9 cellular contexts compared by ENCODE assay signal in the genomic region with DNA sequence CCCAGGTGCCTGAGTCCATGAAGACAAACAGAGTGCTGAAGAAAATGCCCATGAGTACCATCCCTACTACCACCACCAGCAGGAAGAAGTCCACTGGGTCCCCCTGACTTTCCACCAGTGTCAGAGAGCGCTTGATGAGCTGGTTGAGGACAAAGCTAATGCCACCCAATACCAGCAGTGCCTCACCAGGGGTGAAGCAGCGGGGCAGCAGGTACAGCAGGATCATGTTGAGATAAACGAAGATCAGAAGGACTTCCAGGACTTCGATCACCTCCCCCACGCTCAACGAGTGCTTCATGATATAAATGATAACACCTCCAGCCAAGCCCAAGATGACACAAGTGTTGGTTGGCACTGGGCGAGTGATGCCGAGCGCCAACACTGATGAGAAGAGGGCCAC. TPM values are rescaled to one million over a fixed set of nuclear protein-coding genes. Genes with fewer than 3 reads are reported as not detected.
DNase-seq lines count a peak whose midpoint lies in the region; ATAC-seq and TF ChIP-seq lines count a peak whose summit lies in the region.
"Had no signal": no experiment of that assay in that cellular context is flagged by ENCODE, and none has a peak within 500 bp of the region (broad histone marks: within the 10 kb centered on the region; RNA-seq: fewer than 3 reads in every experiment).

No MANE protein-coding gene starts in this region.

- H4K20me1 ChIP-seq in BLaER1 treated with 17β-estradiol and CSF1 and Interleukin-3, amounts not matched to agents 10 nM and 100 nM: peaks cover 0 to 25% (median 0%) of the 10 kb centered on the region in 11 experiments; a peak in 6 of 22 replicates
- H4K20me1 ChIP-seq in neural cell (ENCODE audit: insufficient read depth): no peaks in the 10 kb centered on the region

- H3K9ac ChIP-seq in BLaER1 treated with 17β-estradiol and CSF1 and Interleukin-3, amounts not matched to agents 10 nM and 100 nM: peak overlapping the region; percentile 83 to 99 (median 93)
- peak overlapping the region; percentile 88 for H3K9ac ChIP-seq in neural cell (ENCODE audit: low read length)

- H3K4me3 ChIP-seq in BLaER1 treated with 17β-estradiol and CSF1 and Interleukin-3, amounts not matched to agents 10 nM and 100 nM: peak overlapping the region; percentile 71 to 96 (median 89)
- H3K4me3 ChIP-seq in NB4 (ENCODE audit: low read depth, low read length) (peak overlapping the region; percentile 68), neural cell (ENCODE audit: low read length) (peak overlapping the region; percentile 95)
- peak overlapping the region; percentile 85 for H3K4me3 ChIP-seq in effector memory CD4-positive, alpha-beta T cell (ENCODE audit: insufficient read depth, low read depth, low read length, poor library complexity, severe bottlenecking)

- TF ChIP-seq RAD21 in neural cell (conservative IDR thresholded peaks at IDR 0.05): no peak

- H3K36me3 ChIP-seq in BLaER1 treated with 17β-estradiol and CSF1 and Interleukin-3, amounts not matched to agents 10 nM and 100 nM: peaks cover 16 to 61% (median 34%) of the 10 kb centered on the region in 11 experiments
- H3K36me3 ChIP-seq in effector memory CD4-positive, alpha-beta T cell (ENCODE audit: control insufficient read depth, insufficient read depth, low read length): peaks cover 6% of the 10 kb centered on the region
- no peaks in the 10 kb centered on the region for H3K36me3 ChIP-seq in neural cell (ENCODE audit: insufficient read depth, low read length)

- no peak overlapping the region for H2AFZ ChIP-seq in neural cell (ENCODE audit: low read depth, low read length)

- no peaks in the 10 kb centered on the region for H3K9me3 ChIP-seq in BLaER1 treated with 17β-estradiol and CSF1 and Interleukin-3, amounts not matched to agents 10 nM and 100 nM (replicated peaks in 1 of 11)
- H3K9me3 ChIP-seq in effector memory CD4-positive, alpha-beta T cell (ENCODE audit: control insufficient read depth, low read length): no peaks in the 10 kb centered on the region
- H3K9me3 ChIP-seq in neural cell (ENCODE audit: low read length): no peaks in the 10 kb centered on the region

- no peaks in the 10 kb centered on the region for H3F3A ChIP-seq in neural cell (ENCODE audit: insufficient read depth, low read length, poor library complexity, severe bottlenecking)

- no peak for TF ChIP-seq POLR2A in NB4 (IDR thresholded peaks at IDR 0.05; ENCODE audit: extremely low read depth, insufficient read length)

- peak overlapping the region; percentile 87 to 100 (median 94) for H3K4me2 ChIP-seq in BLaER1 treated with 17β-estradiol and CSF1 and Interleukin-3, amounts not matched to agents 10 nM and 100 nM
- peak overlapping the region; percentile 73 for H3K4me2 ChIP-seq in neural cell (ENCODE audit: low read length)

- no peaks in the 10 kb centered on the region for H3K9me2 ChIP-seq in neural cell (ENCODE audit: insufficient read depth, low read length)

- H3K79me2 ChIP-seq in neural cell (replicated peaks; ENCODE audit: insufficient read depth, low read length): peaks cover 5% of the 10 kb centered on the region

- H3K27me3 ChIP-seq in BLaER1 treated with 17β-estradiol and CSF1 and Interleukin-3, amounts not matched to agents 10 nM and 100 nM: no peaks in the 10 kb centered on the region
- no peaks in the 10 kb centered on the region for H3K27me3 ChIP-seq in effector memory CD4-positive, alpha-beta T cell (replicated peaks; ENCODE audit: control insufficient read depth, insufficient read depth, low read length, poor library complexity, severe bottlenecking)
- H3K27me3 ChIP-seq in neural cell (ENCODE audit: insufficient read depth, low read depth, low read length): no peaks in the 10 kb centered on the region

- peak overlapping the region in 9 of 11 experiments; percentile 88 to 98 (median 93); a peak in 12 of 22 replicates for H3K27ac ChIP-seq in BLaER1 treated with 17β-estradiol and CSF1 and Interleukin-3, amounts not matched to agents 10 nM and 100 nM
- H3K27ac ChIP-seq in effector memory CD4-positive, alpha-beta T cell (ENCODE audit: insufficient read depth, low read length, poor library complexity, severe bottlenecking): peak overlapping the region; percentile 87
- peak overlapping the region; percentile 85 for H3K27ac ChIP-seq in neural cell (ENCODE audit: low read length)

- H3K4me1 ChIP-seq in BLaER1 treated with 17β-estradiol and CSF1 and Interleukin-3, amounts not matched to agents 10 nM and 100 nM: peaks cover 22 to 40% (median 28%) of the 10 kb centered on the region in 10 experiments
- H3K4me1 ChIP-seq in effector memory CD4-positive, alpha-beta T cell (ENCODE audit: control insufficient read depth, insufficient read depth, low read length, poor library complexity, severe bottlenecking): peaks cover 13% of the 10 kb centered on the region

- TF ChIP-seq CTCF in NB4 (IDR thresholded peaks at IDR 0.05; ENCODE audit: low read depth, low read length) (no peak), neural cell (IDR thresholded peaks at IDR 0.05; ENCODE audit: poor library complexity, severe bottlenecking) (no peak)

- no peak for ATAC-seq in GM21717 (IDR thresholded peaks at IDR 0.05; ENCODE audit: unreplicated experiment)

- no peak for TF ChIP-seq EP300 in neural cell (conservative IDR thresholded peaks at IDR 0.05; ENCODE audit: poor library complexity, severe bottlenecking)

- DNase-seq in NB4 (ENCODE audit: low read depth): no peak
- no peak for DNase-seq in effector memory CD4-positive, alpha-beta T cell
- no peak for DNase-seq in DMS 273 treated with DMSO at 0.1 percent for 48 hours (lab: John Stamatoyannopoulos, UW)
- no peak for DNase-seq in RPMI8226
- DNase-seq in effector CD4-positive, alpha-beta T cell: no peak
- DNase-seq: NCI-H2227 treated with DMSO at 0.1 percent for 48 hours had no signal

TF ChIP-seq in neural cell, 6 proteins besides CTCF, POLR2A, EP300 and RAD21:
- TF ChIP-seq TAF1 (IDR thresholded peaks at IDR 0.05; ENCODE audit: low read depth): no peak
- no peak for TF ChIP-seq POLR2AphosphoS5 (IDR thresholded peaks at IDR 0.05)
- TF ChIP-seq, protein P1, sequence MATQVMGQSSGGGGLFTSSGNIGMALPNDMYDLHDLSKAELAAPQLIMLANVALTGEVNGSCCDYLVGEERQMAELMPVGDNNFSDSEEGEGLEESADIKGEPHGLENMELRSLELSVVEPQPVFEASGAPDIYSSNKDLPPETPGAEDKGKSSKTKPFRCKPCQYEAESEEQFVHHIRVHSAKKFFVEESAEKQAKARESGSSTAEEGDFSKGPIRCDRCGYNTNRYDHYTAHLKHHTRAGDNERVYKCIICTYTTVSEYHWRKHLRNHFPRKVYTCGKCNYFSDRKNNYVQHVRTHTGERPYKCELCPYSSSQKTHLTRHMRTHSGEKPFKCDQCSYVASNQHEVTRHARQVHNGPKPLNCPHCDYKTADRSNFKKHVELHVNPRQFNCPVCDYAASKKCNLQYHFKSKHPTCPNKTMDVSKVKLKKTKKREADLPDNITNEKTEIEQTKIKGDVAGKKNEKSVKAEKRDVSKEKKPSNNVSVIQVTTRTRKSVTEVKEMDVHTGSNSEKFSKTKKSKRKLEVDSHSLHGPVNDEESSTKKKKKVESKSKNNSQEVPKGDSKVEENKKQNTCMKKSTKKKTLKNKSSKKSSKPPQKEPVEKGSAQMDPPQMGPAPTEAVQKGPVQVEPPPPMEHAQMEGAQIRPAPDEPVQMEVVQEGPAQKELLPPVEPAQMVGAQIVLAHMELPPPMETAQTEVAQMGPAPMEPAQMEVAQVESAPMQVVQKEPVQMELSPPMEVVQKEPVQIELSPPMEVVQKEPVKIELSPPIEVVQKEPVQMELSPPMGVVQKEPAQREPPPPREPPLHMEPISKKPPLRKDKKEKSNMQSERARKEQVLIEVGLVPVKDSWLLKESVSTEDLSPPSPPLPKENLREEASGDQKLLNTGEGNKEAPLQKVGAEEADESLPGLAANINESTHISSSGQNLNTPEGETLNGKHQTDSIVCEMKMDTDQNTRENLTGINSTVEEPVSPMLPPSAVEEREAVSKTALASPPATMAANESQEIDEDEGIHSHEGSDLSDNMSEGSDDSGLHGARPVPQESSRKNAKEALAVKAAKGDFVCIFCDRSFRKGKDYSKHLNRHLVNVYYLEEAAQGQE (IDR thresholded peaks at IDR 0.05; ENCODE audit: borderline replicate concordance): no peak
- no peak for TF ChIP-seq EZH2 (IDR thresholded peaks at IDR 0.05; ENCODE audit: borderline replicate concordance, insufficient read depth, low read length, poor library complexity, severe bottlenecking)
- TF ChIP-seq MXI1 (conservative IDR thresholded peaks at IDR 0.05; ENCODE audit: poor library complexity, severe bottlenecking): no peak
- no peak for TF ChIP-seq SMC3 (conservative IDR thresholded peaks at IDR 0.05; ENCODE audit: poor library complexity)

RNA-seq across cellular contexts. Expression of a gene that starts 0.9 kb away (rescaled TPM):
- 11.3 and 14.4 TPM in 2 replicates for polyA plus RNA-seq in neural cell
- 22.9 and 28.7 TPM in 2 replicates for polyA minus RNA-seq in neural cell

RNA-seq across cellular contexts. Expression of a gene that starts 1.0 kb away (rescaled TPM):
- polyA plus RNA-seq in neural cell: 21.2 and 24.0 TPM in 2 replicates
- polyA minus RNA-seq in neural cell: 49.7 and 62.0 TPM in 2 replicates

RNA-seq across cellular contexts. Expression of a gene that starts 25.8 kb away (rescaled TPM):
- polyA plus RNA-seq in neural cell: not detected in 2 replicates
- polyA minus RNA-seq in neural cell: 0.97 TPM in 1 of 2 replicates, not detected in the other
